ENCODE assay signal across 2 cellular contexts in the genomic region with DNA sequence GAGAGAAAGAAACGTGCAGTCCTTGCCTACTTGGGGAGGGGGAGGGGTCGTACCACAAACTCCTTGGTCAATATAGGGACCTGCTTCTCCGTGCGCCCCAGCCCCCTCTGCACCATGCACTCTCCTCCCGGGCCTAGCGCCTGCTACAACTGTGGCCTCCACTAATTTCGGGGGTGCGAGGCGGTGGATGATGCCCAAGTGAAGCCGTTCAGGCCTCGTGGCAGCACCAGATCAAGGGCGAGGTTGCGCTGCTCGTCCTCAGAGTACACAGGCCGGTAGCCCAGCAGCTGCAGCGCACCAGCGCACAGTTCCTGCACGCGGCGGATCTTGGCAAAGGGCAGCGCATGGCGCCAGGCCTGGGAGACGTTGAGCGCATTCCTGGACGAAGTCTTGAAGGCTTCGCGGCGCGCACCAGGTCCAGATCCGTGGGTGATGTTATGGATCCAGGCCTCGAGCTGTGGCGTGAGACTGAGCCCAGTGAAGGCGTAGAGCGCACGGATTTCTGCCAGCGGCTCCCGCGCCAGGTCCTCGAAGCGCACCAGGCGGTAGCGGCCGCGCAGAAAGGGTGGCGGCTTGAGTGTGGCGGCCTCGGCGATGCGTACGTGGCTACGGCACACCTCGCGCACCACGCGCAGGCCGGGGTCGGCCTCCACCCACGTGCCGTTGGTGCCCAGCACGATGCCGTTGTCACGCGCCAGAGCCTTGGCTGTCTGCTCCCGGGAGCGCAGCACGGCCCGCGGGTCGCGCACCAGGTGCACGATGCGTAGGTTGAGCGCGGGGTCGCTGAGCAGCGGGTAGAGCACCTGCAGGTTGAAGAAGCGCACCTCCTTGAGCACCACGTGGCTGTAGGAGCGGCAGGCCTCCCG.
TF ChIP-seq lines count a peak whose summit lies in the region.

No MANE protein-coding gene starts in this region.

TF ChIP-seq in IMR-90, 13 proteins besides CTCF, POLR2A, EP300 and RAD21:
- TF ChIP-seq CEBPB (IDR thresholded peaks at IDR 0.05; ENCODE audit: low read depth, low read length) (no peak), RFX5 (IDR thresholded peaks at IDR 0.05; ENCODE audit: low read depth, low read length) (no peak), BHLHE40 (IDR thresholded peaks at IDR 0.05; ENCODE audit: low read depth, low read length) (no peak), MXI1 (IDR thresholded peaks at IDR 0.05; ENCODE audit: borderline replicate concordance, low read depth, low read length) (no peak), MAFK (IDR thresholded peaks at IDR 0.05; ENCODE audit: low read depth, low read length) (no peak), MAZ (IDR thresholded peaks at IDR 0.05; ENCODE audit: borderline replicate concordance, low read depth, low read length) (no peak), FOS (IDR thresholded peaks at IDR 0.05; ENCODE audit: low read depth, low read length) (no peak), SMC3 (IDR thresholded peaks at IDR 0.05; ENCODE audit: low read depth, low read length) (no peak), CHD1 (IDR thresholded peaks at IDR 0.05; ENCODE audit: low read depth, low read length) (no peak), RCOR1 (IDR thresholded peaks at IDR 0.05; ENCODE audit: insufficient replicate concordance, low read length) (no peak), NFE2L2 (IDR thresholded peaks at IDR 0.05; ENCODE audit: low read depth, low read length) (no peak), ELK1 (IDR thresholded peaks at IDR 0.05; ENCODE audit: borderline replicate concordance, low read depth, low read length) (no peak)
- TF ChIP-seq, protein P1, sequence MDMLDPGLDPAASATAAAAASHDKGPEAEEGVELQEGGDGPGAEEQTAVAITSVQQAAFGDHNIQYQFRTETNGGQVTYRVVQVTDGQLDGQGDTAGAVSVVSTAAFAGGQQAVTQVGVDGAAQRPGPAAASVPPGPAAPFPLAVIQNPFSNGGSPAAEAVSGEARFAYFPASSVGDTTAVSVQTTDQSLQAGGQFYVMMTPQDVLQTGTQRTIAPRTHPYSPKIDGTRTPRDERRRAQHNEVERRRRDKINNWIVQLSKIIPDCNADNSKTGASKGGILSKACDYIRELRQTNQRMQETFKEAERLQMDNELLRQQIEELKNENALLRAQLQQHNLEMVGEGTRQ (IDR thresholded peaks at IDR 0.05; ENCODE audit: low read depth, low read length) = no peak

TF ChIP-seq in GM12878, 131 proteins besides CTCF, POLR2A, EP300 and RAD21:
- TF ChIP-seq, protein P2, sequence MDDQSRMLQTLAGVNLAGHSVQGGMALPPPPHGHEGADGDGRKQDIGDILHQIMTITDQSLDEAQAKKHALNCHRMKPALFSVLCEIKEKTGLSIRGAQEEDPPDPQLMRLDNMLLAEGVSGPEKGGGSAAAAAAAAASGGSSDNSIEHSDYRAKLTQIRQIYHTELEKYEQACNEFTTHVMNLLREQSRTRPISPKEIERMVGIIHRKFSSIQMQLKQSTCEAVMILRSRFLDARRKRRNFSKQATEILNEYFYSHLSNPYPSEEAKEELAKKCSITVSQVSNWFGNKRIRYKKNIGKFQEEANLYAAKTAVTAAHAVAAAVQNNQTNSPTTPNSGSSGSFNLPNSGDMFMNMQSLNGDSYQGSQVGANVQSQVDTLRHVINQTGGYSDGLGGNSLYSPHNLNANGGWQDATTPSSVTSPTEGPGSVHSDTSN (IDR thresholded peaks at IDR 0.05; ENCODE audit: insufficient replicate concordance, low read depth, low read length) = no peak
- TF ChIP-seq FOXM1 (IDR thresholded peaks at IDR 0.05; ENCODE audit: low read depth, low read length) (no peak), SMAD1 (IDR thresholded peaks at IDR 0.05; ENCODE audit: low read depth, partially characterized antibody) (no peak), E2F4 (IDR thresholded peaks at IDR 0.05; ENCODE audit: low read depth, low read length) (no peak), RUNX3 (IDR thresholded peaks at IDR 0.05; ENCODE audit: low read length) (no peak), SREBF2 (IDR thresholded peaks at IDR 0.05; ENCODE audit: low read length) (no peak), YBX1 (IDR thresholded peaks at IDR 0.05) (no peak), RELA (IDR thresholded peaks at IDR 0.05; ENCODE audit: borderline replicate concordance, partially characterized antibody) (no peak)
- TF ChIP-seq, protein P3, sequence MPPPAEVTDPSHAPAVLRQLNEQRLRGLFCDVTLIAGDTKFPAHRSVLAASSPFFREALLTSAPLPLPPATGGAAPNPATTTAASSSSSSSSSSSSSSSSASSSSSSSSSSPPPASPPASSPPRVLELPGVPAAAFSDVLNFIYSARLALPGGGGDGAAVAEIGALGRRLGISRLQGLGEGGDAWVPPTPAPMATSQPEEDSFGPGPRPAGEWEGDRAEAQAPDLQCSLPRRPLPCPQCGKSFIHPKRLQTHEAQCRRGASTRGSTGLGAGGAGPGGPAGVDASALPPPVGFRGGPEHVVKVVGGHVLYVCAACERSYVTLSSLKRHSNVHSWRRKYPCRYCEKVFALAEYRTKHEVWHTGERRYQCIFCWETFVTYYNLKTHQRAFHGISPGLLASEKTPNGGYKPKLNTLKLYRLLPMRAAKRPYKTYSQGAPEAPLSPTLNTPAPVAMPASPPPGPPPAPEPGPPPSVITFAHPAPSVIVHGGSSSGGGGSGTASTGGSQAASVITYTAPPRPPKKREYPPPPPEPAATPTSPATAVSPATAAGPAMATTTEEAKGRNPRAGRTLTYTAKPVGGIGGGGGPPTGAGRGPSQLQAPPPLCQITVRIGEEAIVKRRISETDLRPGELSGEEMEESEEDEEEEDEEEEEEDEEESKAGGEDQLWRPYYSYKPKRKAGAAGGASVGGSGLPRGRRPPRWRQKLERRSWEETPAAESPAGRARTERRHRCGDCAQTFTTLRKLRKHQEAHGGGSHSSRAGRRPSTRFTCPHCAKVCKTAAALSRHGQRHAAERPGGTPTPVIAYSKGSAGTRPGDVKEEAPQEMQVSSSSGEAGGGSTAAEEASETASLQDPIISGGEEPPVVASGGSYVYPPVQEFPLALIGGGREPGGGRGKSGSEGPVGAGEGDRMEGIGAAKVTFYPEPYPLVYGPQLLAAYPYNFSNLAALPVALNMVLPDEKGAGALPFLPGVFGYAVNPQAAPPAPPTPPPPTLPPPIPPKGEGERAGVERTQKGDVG (CRISPR knock-in tag; IDR thresholded peaks at IDR 0.05) = no peak
- TF ChIP-seq, protein P4, sequence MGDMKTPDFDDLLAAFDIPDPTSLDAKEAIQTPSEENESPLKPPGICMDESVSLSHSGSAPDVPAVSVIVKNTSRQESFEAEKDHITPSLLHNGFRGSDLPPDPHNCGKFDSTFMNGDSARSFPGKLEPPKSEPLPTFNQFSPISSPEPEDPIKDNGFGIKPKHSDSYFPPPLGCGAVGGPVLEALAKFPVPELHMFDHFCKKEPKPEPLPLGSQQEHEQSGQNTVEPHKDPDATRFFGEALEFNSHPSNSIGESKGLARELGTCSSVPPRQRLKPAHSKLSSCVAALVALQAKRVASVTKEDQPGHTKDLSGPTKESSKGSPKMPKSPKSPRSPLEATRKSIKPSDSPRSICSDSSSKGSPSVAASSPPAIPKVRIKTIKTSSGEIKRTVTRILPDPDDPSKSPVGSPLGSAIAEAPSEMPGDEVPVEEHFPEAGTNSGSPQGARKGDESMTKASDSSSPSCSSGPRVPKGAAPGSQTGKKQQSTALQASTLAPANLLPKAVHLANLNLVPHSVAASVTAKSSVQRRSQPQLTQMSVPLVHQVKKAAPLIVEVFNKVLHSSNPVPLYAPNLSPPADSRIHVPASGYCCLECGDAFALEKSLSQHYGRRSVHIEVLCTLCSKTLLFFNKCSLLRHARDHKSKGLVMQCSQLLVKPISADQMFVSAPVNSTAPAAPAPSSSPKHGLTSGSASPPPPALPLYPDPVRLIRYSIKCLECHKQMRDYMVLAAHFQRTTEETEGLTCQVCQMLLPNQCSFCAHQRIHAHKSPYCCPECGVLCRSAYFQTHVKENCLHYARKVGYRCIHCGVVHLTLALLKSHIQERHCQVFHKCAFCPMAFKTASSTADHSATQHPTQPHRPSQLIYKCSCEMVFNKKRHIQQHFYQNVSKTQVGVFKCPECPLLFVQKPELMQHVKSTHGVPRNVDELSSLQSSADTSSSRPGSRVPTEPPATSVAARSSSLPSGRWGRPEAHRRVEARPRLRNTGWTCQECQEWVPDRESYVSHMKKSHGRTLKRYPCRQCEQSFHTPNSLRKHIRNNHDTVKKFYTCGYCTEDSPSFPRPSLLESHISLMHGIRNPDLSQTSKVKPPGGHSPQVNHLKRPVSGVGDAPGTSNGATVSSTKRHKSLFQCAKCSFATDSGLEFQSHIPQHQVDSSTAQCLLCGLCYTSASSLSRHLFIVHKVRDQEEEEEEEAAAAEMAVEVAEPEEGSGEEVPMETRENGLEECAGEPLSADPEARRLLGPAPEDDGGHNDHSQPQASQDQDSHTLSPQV (IDR thresholded peaks at IDR 0.05) = no peak
TF ChIP-seq in GM12878: peak in this region for 0.
